ENCODE assay signal across 12 cellular contexts in genomic region chr16:27264151-27264550, GRCh38. TPM values are rescaled to one million over a fixed set of nuclear protein-coding genes. Genes with fewer than 3 reads are reported as not detected.
DNase-seq lines count a peak whose midpoint lies in the region; ATAC-seq and TF ChIP-seq lines count a peak whose summit lies in the region.
"Had no signal": no experiment of that assay in that cellular context is flagged by ENCODE, and none has a peak within 500 bp of the region (broad histone marks: within the 10 kb centered on the region; RNA-seq: fewer than 3 reads in every experiment).

No MANE protein-coding gene starts in this region.

- no peaks in the 10 kb centered on the region for H3K9me3 Mint-ChIP-seq in chondrocyte (ENCODE audit: low read depth)

- H3K36me3 Mint-ChIP-seq in chondrocyte (ENCODE audit: low read depth): no peaks in the 10 kb centered on the region

- H3K9me3 ChIP-seq in DOHH2 (ENCODE audit: control insufficient read depth, insufficient read depth, low read length) (no peaks in the 10 kb centered on the region), lower lobe of right lung (no peaks in the 10 kb centered on the region)

- H3K4me1 Mint-ChIP-seq in chondrocyte (ENCODE audit: low read depth): peaks cover 11% of the 10 kb centered on the region

- H3F3A ChIP-seq in DOHH2 (ENCODE audit: control insufficient read depth, insufficient read depth): peaks cover 9% of the 10 kb centered on the region

- DNase-seq in NCI-H226 (peak; percentile 85), chondrocyte (ENCODE audit: low spot score) (no peak), lower lobe of right lung (no peak), globus pallidus (ENCODE audit: low spot score) (no peak), NCI-H1092 (lab: John Stamatoyannopoulos, UW) (no peak)
- DNase-seq: amygdala, midbrain, NCI-H2081 treated with DMSO at 0.1 percent for 48 hours had no signal

- H3K4me2 ChIP-seq in DOHH2 (ENCODE audit: low read length): peak overlapping the region; percentile 67; the same call in 1 of the 2 replicates

- H3K27ac Mint-ChIP-seq in chondrocyte (ENCODE audit: unreplicated experiment): peak overlapping the region; percentile 60

- no peaks in the 10 kb centered on the region for H3K27me3 ChIP-seq in DOHH2 (ENCODE audit: control insufficient read depth, low read length)
- no peaks in the 10 kb centered on the region for H3K27me3 ChIP-seq in lower lobe of right lung (ENCODE audit: low read depth)

- peaks cover 9% of the 10 kb centered on the region; the same call in 1 of the 2 replicates for H3K36me3 ChIP-seq in DOHH2 (ENCODE audit: control insufficient read depth, low read length)
- no peaks in the 10 kb centered on the region for H3K36me3 ChIP-seq in lower lobe of right lung

- H4K20me1 ChIP-seq in DOHH2 (ENCODE audit: control insufficient read depth, insufficient read depth, low read depth, low read length): no peaks in the 10 kb centered on the region

- peak; percentile 48 to 60 for ATAC-seq in lower lobe of right lung
- no peak for ATAC-seq in HG03045 (IDR thresholded peaks at IDR 0.05; ENCODE audit: unreplicated experiment)
- ATAC-seq in GM21381 (IDR thresholded peaks at IDR 0.05; ENCODE audit: unreplicated experiment): no peak

- H3K4me1 ChIP-seq in DOHH2 (ENCODE audit: control insufficient read depth, low read length) (peaks cover 68% of the 10 kb centered on the region), lower lobe of right lung (peaks cover 12% of the 10 kb centered on the region)

- no peaks in the 10 kb centered on the region for H3K9me2 ChIP-seq in DOHH2 (replicated peaks; ENCODE audit: control insufficient read depth, low read length)

- H3K27ac ChIP-seq in DOHH2 (ENCODE audit: low read depth, low read length) (no peak overlapping the region), lower lobe of right lung (no peak overlapping the region)

- TF ChIP-seq CTCF in DOHH2 (IDR thresholded peaks at IDR 0.05; ENCODE audit: low read depth, low read length, poor library complexity, severe bottlenecking) (no peak), chondrocyte (IDR thresholded peaks at IDR 0.05) (no peak), lower lobe of right lung (IDR thresholded peaks at IDR 0.05) (no peak)

- H3K79me2 ChIP-seq in DOHH2 (ENCODE audit: control insufficient read depth, low read length): peaks cover 58% of the 10 kb centered on the region

- no peak overlapping the region for H3K4me3 ChIP-seq in DOHH2 (ENCODE audit: low read length)
- no peak overlapping the region for H3K4me3 ChIP-seq in lower lobe of right lung
- H3K4me3 ChIP-seq: skin epidermis had no signal

- no peak overlapping the region for H3K4me3 Mint-ChIP-seq in chondrocyte (ENCODE audit: unreplicated experiment)

- intact Hi-C loops in lower lobe of right lung (cut with DNase I): no loop called here

- H3K27me3 Mint-ChIP-seq in chondrocyte (ENCODE audit: low read depth): no peaks in the 10 kb centered on the region

RNA-seq across cellular contexts. Expression of gene NSMCE1, which starts 4.4 kb away (rescaled TPM):
- total RNA-seq in chondrocyte (19.6 to 23.2 TPM (median 21.2 TPM) in 3 replicates), lower lobe of right lung (53.0 TPM)

RNA-seq across cellular contexts. Expression of gene IL4R, which starts 49.6 kb away (rescaled TPM):
- total RNA-seq in chondrocyte: 30.1 to 47.7 TPM (median 41.0 TPM) in 3 replicates
- total RNA-seq in lower lobe of right lung: 143 TPM

Comparison
In these comparisons a context has a peak if more than half of its experiments do, and no peak if none do; other contexts are left out.
1. ATAC-seq: peak in lower lobe of right lung (2 of 2); none in HG03045 (single experiment) and GM21381 (single experiment).